15 cellular contexts compared by ENCODE assay signal in the genomic region with DNA sequence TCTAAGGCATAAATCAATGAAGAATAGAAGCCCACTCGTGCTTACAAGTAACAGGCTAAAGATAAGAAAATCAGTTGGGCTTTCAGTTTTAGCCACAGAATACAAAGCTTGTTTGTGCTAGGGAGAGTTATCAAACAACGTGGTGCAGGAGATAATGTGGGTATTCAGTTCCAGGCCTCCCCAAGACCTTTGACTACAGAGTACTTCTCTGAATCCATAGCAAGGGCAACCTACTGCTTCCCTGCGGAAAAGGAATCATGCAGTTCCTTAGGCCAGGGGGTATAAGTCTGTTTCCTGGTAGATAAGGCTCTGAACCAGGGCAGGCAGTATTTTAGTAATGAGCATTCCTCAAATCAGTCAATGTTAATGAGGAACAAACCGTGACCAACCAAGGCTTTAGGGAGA.
A peak's percentile ranks its signal among the peaks of the same experiment; 100 is the strongest.
DNase-seq lines count a peak whose midpoint lies in the region; ATAC-seq, FAIRE-seq and TF ChIP-seq lines count a peak whose summit lies in the region.
"Had no signal": no experiment of that assay in that cellular context is flagged by ENCODE, and none has a peak within 500 bp of the region (broad histone marks: within the 10 kb centered on the region; RNA-seq: fewer than 3 reads in every experiment).

No MANE protein-coding gene starts in this region.

- ATAC-seq in HepG2 = no peak
- ATAC-seq in left lobe of liver = peak; percentile 58
- ATAC-seq in HG02938 (IDR thresholded peaks at IDR 0.05; ENCODE audit: unreplicated experiment) = no peak
- no peak for ATAC-seq in HG02973 (IDR thresholded peaks at IDR 0.05; ENCODE audit: unreplicated experiment)
- ATAC-seq: A549, left lung had no signal

- BruUV-seq in HepG2 (replicated peaks; lab: Mats Ljungman, UMichigan) = no TSS peak

- DNase-seq in HepG2 (ENCODE audit: low spot score) (no peak), OCI-M1 (lab: John Stamatoyannopoulos, UW) (peak; percentile 95), left lobe of liver (ENCODE audit: low spot score) (no peak), SIG-M5 treated with dmso at 0.1 percent for 504 hours (lab: John Stamatoyannopoulos, UW; ENCODE audit: unreplicated experiment) (no peak), coronary artery (ENCODE audit: low spot score) (no peak)
- DNase-seq: activated effector memory CD4-positive, alpha-beta T cell treated with Interleukin-2 at 50 U/mL for 16 hours; Calu3; gastrocnemius medialis; H9; left lung; NCI-H2107 had no signal

- FAIRE-seq in HepG2 (lab: Jason Lieb, UNC) = no peak
- FAIRE-seq: A549 had no signal

- peaks cover 0 to 3% (median 0%) of the 10 kb centered on the region in 4 donors for H3K27me3 ChIP-seq in liver (ENCODE audit: control insufficient read depth in 4 of 4, insufficient read depth in 4 of 4, low read length in 3 of 4)
- no peaks in the 10 kb centered on the region for H3K27me3 ChIP-seq in HepG2 (ENCODE audit: control insufficient read depth in 1 of 2, insufficient read depth in 2 of 2, low read length in 2 of 2)
- H3K27me3 ChIP-seq: gastrocnemius medialis, left lung had no signal

- H3K9ac ChIP-seq in liver (ENCODE audit: low read depth in 1 of 2, low read length in 2 of 2) (no peak overlapping the region), HepG2 (ENCODE audit: insufficient read depth, low read depth, low read length) (no peak overlapping the region)

- CTCF ChIA-PET in HepG2 (lab: Yijun Ruan, JAX; ENCODE audit: low intra/inter-chr PET ratio, low total read pairs) = no interaction called here

- in situ Hi-C loops in HepG2 (cut with HindIII; ENCODE audit: extremely low pct_ligation_motif_present, low pct_unique_long_range_greater_than_20kb) = no loop called here

- TF ChIP-seq CTCF in liver (IDR thresholded peaks at IDR 0.05; ENCODE audit: low read depth, low read length, missing input control) = no peak
- TF ChIP-seq CTCF in HepG2 (CRISPR knock-in tag; IDR thresholded peaks at IDR 0.05) = no peak
- no peak for TF ChIP-seq CTCF in coronary artery (IDR thresholded peaks at IDR 0.05)

- no peak for TF ChIP-seq POLR2A in HepG2 (IDR thresholded peaks at IDR 0.05; ENCODE audit: insufficient read depth in 1 of 2, low read depth in 2 of 2, low read length in 2 of 2)

- peak in 1 of 2 donors; percentile 10 for TF ChIP-seq RAD21 in liver (IDR thresholded peaks at IDR 0.05)
- no peak for TF ChIP-seq RAD21 in HepG2 (CRISPR knock-in tag; IDR thresholded peaks at IDR 0.05)

- H3K9me3 ChIP-seq in liver (ENCODE audit: control insufficient read depth in 4 of 4, low read length in 3 of 4) (no peaks in the 10 kb centered on the region), HepG2 (ENCODE audit: low read length) (no peaks in the 10 kb centered on the region)
- H3K9me3 ChIP-seq: A549, gastrocnemius medialis, left lung had no signal

- H3K4me3 ChIP-seq in liver (ENCODE audit: low read depth in 1 of 3, low read length in 3 of 3) (no peak overlapping the region), HepG2 (replicated peaks in 1 of 3; ENCODE audit: insufficient read depth in 1 of 3, low read depth in 2 of 3, low read length in 3 of 3) (no peak overlapping the region), coronary artery (no peak overlapping the region)
- H3K4me3 ChIP-seq: A549, gastrocnemius medialis, left lung had no signal

- intact Hi-C loops in HepG2 (cut with micrococcal nuclease; ENCODE audit: unreplicated experiment) = no loop called here

- H3K36me3 ChIP-seq in liver (ENCODE audit: control insufficient read depth in 4 of 4, insufficient read depth in 3 of 4, low read depth in 1 of 4, low read length in 3 of 4) (no peaks in the 10 kb centered on the region), HepG2 (replicated peaks in 1 of 2; ENCODE audit: control insufficient read depth in 1 of 2, insufficient read depth in 2 of 2, low read length in 2 of 2) (no peaks in the 10 kb centered on the region)
- H3K36me3 ChIP-seq: gastrocnemius medialis, left lung had no signal

- no peaks in the 10 kb centered on the region for H4K20me1 ChIP-seq in HepG2 (ENCODE audit: insufficient read depth, low read length)

- no peaks in the 10 kb centered on the region for H3K79me2 ChIP-seq in HepG2 (ENCODE audit: insufficient read depth, low read length)

- H3K4me1 ChIP-seq in liver (ENCODE audit: control insufficient read depth in 4 of 4, insufficient read depth in 4 of 4, low read length in 3 of 4) (no peaks in the 10 kb centered on the region), HepG2 (ENCODE audit: insufficient read depth, low read length) (no peaks in the 10 kb centered on the region)
- H3K4me1 ChIP-seq: A549, left lung had no signal

- POLR2A ChIA-PET in HepG2 (lab: Yijun Ruan, JAX) = no interaction called here

- H3K4me2 ChIP-seq in HepG2 (ENCODE audit: low read depth, low read length) = no peak overlapping the region
- H3K4me2 ChIP-seq: A549 had no signal

- H2AFZ ChIP-seq in HepG2 (ENCODE audit: low read length) = no peak overlapping the region

- TF ChIP-seq EP300 in HepG2 (IDR thresholded peaks at IDR 0.05; ENCODE audit: low read depth in 2 of 2, low read length in 2 of 2) = no peak
- no peak for TF ChIP-seq EP300 in HepG2 (CRISPR knock-in tag; IDR thresholded peaks at IDR 0.05; ENCODE audit: borderline replicate concordance)

- H3K27ac ChIP-seq in liver (ENCODE audit: low read depth in 1 of 2, low read length in 2 of 2) (peak overlapping the region in 1 of 2 donors; percentile 3), HepG2 (ENCODE audit: extremely low read length, insufficient read depth, low read length) (no peak overlapping the region), coronary artery (peak overlapping the region in 1 of 2 donors; percentile 12)
- H3K27ac ChIP-seq: A549, gastrocnemius medialis had no signal

- 17% methylated on average over 4 of the region's 4 CpGs for WGBS in liver
- 2% methylated on average over 3 of the region's 4 CpGs for WGBS in HepG2 (ENCODE audit: low lambda C conversion rate)

TF ChIP-seq in liver, 16 proteins besides CTCF, POLR2A, EP300 and RAD21 (continues in another document):
- TF ChIP-seq FOXA1 (IDR thresholded peaks at IDR 0.05) (no peak), YY1 (IDR thresholded peaks at IDR 0.05) (no peak), FOXA2 (IDR thresholded peaks at IDR 0.05) (no peak), JUND (IDR thresholded peaks at IDR 0.05) (no peak)
- TF ChIP-seq, protein P1, sequence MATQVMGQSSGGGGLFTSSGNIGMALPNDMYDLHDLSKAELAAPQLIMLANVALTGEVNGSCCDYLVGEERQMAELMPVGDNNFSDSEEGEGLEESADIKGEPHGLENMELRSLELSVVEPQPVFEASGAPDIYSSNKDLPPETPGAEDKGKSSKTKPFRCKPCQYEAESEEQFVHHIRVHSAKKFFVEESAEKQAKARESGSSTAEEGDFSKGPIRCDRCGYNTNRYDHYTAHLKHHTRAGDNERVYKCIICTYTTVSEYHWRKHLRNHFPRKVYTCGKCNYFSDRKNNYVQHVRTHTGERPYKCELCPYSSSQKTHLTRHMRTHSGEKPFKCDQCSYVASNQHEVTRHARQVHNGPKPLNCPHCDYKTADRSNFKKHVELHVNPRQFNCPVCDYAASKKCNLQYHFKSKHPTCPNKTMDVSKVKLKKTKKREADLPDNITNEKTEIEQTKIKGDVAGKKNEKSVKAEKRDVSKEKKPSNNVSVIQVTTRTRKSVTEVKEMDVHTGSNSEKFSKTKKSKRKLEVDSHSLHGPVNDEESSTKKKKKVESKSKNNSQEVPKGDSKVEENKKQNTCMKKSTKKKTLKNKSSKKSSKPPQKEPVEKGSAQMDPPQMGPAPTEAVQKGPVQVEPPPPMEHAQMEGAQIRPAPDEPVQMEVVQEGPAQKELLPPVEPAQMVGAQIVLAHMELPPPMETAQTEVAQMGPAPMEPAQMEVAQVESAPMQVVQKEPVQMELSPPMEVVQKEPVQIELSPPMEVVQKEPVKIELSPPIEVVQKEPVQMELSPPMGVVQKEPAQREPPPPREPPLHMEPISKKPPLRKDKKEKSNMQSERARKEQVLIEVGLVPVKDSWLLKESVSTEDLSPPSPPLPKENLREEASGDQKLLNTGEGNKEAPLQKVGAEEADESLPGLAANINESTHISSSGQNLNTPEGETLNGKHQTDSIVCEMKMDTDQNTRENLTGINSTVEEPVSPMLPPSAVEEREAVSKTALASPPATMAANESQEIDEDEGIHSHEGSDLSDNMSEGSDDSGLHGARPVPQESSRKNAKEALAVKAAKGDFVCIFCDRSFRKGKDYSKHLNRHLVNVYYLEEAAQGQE (IDR thresholded peaks at IDR 0.05) = no peak

TF ChIP-seq in HepG2, 621 proteins besides CTCF, POLR2A, EP300 and RAD21 (continues in another document):
- no peak for TF ChIP-seq HNRNPK (IDR thresholded peaks at IDR 0.05; ENCODE audit: low read depth, low read length, poor library complexity, severe bottlenecking)
- TF ChIP-seq ATM (IDR thresholded peaks at IDR 0.05; ENCODE audit: borderline replicate concordance) = no peak
- no peak for TF ChIP-seq SOX6 (IDR thresholded peaks at IDR 0.05)
- no peak for TF ChIP-seq SOX6 (CRISPR knock-in tag; IDR thresholded peaks at IDR 0.05)
- TF ChIP-seq, protein P2, sequence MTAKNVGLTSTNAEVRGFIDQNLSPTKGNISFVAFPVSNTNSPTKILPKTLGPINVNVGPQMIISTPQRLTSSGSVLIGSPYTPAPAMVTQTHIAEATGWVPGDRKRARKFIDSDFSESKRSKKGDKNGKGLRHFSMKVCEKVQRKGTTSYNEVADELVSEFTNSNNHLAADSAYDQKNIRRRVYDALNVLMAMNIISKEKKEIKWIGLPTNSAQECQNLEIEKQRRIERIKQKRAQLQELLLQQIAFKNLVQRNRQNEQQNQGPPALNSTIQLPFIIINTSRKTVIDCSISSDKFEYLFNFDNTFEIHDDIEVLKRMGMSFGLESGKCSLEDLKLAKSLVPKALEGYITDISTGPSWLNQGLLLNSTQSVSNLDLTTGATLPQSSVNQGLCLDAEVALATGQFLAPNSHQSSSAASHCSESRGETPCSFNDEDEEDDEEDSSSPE (CRISPR knock-in tag; IDR thresholded peaks at IDR 0.05) = no peak
- no peak for TF ChIP-seq NONO (IDR thresholded peaks at IDR 0.05)
- no peak for TF ChIP-seq NONO (CRISPR knock-in tag; conservative IDR thresholded peaks at IDR 0.05)
- TF ChIP-seq ZNF530 (CRISPR knock-in tag; IDR thresholded peaks at IDR 0.05; ENCODE audit: low read depth) = no peak
- no peak for TF ChIP-seq ZNF737 (CRISPR knock-in tag; IDR thresholded peaks at IDR 0.05; ENCODE audit: borderline replicate concordance)
- TF ChIP-seq RXRB (CRISPR knock-in tag; IDR thresholded peaks at IDR 0.05; ENCODE audit: borderline replicate concordance) = no peak
- TF ChIP-seq ATF1 (CRISPR knock-in tag; IDR thresholded peaks at IDR 0.05) = no peak
- no peak for TF ChIP-seq ZNF510 (CRISPR knock-in tag; IDR thresholded peaks at IDR 0.05; ENCODE audit: low read depth)
- no peak for TF ChIP-seq ZSCAN12 (CRISPR knock-in tag; IDR thresholded peaks at IDR 0.05)
- TF ChIP-seq ZNF619 (CRISPR knock-in tag; IDR thresholded peaks at IDR 0.05) = no peak
- TF ChIP-seq MAFK (conservative IDR thresholded peaks at IDR 0.05 in 1 of 2, IDR thresholded peaks at IDR 0.05 in 1 of 2; ENCODE audit: low read length in 2 of 2) = no peak
- no peak for TF ChIP-seq ZNF891 (CRISPR knock-in tag; IDR thresholded peaks at IDR 0.05)
- TF ChIP-seq CAMTA2 (CRISPR knock-in tag; IDR thresholded peaks at IDR 0.05; ENCODE audit: borderline replicate concordance) = no peak
